25 cellular contexts compared by ENCODE assay signal in the genomic region with DNA sequence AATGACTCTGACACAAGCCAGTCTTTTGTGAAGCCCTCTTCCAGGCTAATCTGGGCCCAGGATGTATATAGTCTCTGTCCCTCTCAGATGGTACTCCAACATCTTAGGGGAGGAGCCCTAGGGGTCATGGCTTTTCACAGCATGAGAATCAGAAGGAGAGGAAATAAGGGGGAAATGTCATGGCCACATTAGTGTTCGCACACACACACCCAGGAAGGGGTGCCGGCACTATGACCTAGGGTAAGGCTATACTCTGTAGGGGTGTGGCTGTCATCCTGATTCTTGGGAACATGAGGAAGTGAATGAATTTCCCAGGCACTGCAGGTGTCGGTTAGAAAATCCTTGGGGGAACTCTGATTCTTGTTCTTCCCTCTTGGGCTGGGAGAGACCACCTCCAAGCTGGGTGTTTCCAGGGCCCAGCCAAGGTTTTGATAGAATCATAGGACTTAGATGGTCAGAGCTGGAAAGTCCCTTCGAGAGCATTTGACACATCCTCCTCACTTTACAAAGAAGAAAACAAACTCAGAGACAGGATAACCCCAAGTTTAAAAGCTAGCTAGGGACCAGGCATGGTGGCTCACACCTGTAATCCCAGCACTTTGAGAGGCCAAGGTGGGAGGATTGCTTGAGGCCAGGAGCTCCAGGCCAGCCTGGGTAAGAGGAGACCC. TPM values are rescaled to one million over a fixed set of nuclear protein-coding genes. Genes with fewer than 3 reads are reported as not detected.
A peak's percentile ranks its signal among the peaks of the same experiment; 100 is the strongest.
DNase-seq lines count a peak whose midpoint lies in the region; ATAC-seq and TF ChIP-seq lines count a peak whose summit lies in the region.
"Had no signal": no experiment of that assay in that cellular context is flagged by ENCODE, and none has a peak within 500 bp of the region (broad histone marks: within the 10 kb centered on the region; RNA-seq: fewer than 3 reads in every experiment).

No MANE protein-coding gene starts in this region.

- H3K9me3 ChIP-seq in KOPT-K1 (ENCODE audit: insufficient read depth, low read length, poor library complexity, severe bottlenecking) = no peaks in the 10 kb centered on the region
- H3K9me3 ChIP-seq in Peyer's patch = no peaks in the 10 kb centered on the region
- H3K9me3 ChIP-seq: ascending aorta, BE2C, esophagus squamous epithelium, MG63, suprapubic skin, vagina had no signal

- H3K36me3 Mint-ChIP-seq in activated T-helper 17 cell treated with anti-CD3 and anti-CD28 coated beads, Interleukin-2, amount 50 U/mL, for 72 hours (ENCODE audit: low read depth) = peaks cover 10% of the 10 kb centered on the region
- no peaks in the 10 kb centered on the region for H3K36me3 Mint-ChIP-seq in natural killer cell

- H3K27ac ChIP-seq in KOPT-K1 (ENCODE audit: low read depth, low read length, poor library complexity, severe bottlenecking) (peak overlapping the region; percentile 97), Peyer's patch (no peak overlapping the region)
- H3K27ac ChIP-seq: ascending aorta, esophagus squamous epithelium, PC-9, suprapubic skin, vagina had no signal

- peak; percentile 31 to 41 for ATAC-seq in activated CD4-positive, CD25-positive, alpha-beta regulatory T cell treated with anti-CD3 and anti-CD28 coated beads, Interleukin-2, amount 50 U/mL, for 24 hours
- ATAC-seq in activated T-helper 17 cell treated with anti-CD3 and anti-CD28 coated beads, Interleukin-2, amount 50 U/mL, for 72 hours (replicated peaks) = peak; percentile 73
- ATAC-seq in natural killer cell = peak; percentile 73 to 76 (median 74)
- ATAC-seq: left lobe of liver had no signal

- H3K4me1 ChIP-seq in Peyer's patch = no peaks in the 10 kb centered on the region
- H3K4me1 ChIP-seq: ascending aorta, BE2C, esophagus squamous epithelium, suprapubic skin, vagina had no signal

- H3K4me3 Mint-ChIP-seq in activated T-helper 17 cell treated with anti-CD3 and anti-CD28 coated beads, Interleukin-2, amount 50 U/mL, for 72 hours = peak overlapping the region; percentile 44
- H3K4me3 Mint-ChIP-seq in natural killer cell = peak overlapping the region; percentile 80

- no peaks in the 10 kb centered on the region; the same call in 1 of the 2 replicates for H3K36me3 ChIP-seq in KOPT-K1 (ENCODE audit: insufficient read depth, low read length)
- no peaks in the 10 kb centered on the region for H3K36me3 ChIP-seq in Peyer's patch
- H3K36me3 ChIP-seq: ascending aorta, BE2C, esophagus squamous epithelium, MG63, suprapubic skin, vagina had no signal

- DNase-seq in activated CD4-positive, CD25-positive, alpha-beta regulatory T cell treated with anti-CD3 and anti-CD28 coated beads, Interleukin-2, amount 50 U/mL, for 72 hours = no peak
- DNase-seq in natural killer cell (no peak), GM20000 (ENCODE audit: low spot score) (no peak), SW 1271 (lab: John Stamatoyannopoulos, UW) (no peak), Peyer's patch (no peak)
- DNase-seq: activated CD4-positive, alpha-beta T cell treated with anti-CD3 and anti-CD28 coated beads for 4 hours; BE2C; cerebellar nuclear complex; DMS 273 treated with DMSO at 0.1 percent for 48 hours; effector memory CD4-positive, alpha-beta T cell; esophagus squamous epithelium; GDM1; HCEC 1CT; MG63; midbrain; NCI-H187; NCI-H226; PC-9 had no signal

- TF ChIP-seq POLR2A in Peyer's patch (IDR thresholded peaks at IDR 0.05) = no peak

- no peaks in the 10 kb centered on the region for H3K9me3 Mint-ChIP-seq in activated T-helper 17 cell treated with anti-CD3 and anti-CD28 coated beads, Interleukin-2, amount 50 U/mL, for 72 hours
- H3K9me3 Mint-ChIP-seq in natural killer cell = no peaks in the 10 kb centered on the region

- TF ChIP-seq CTCF in natural killer cell (IDR thresholded peaks at IDR 0.05) (no peak), GM20000 (IDR thresholded peaks at IDR 0.05; ENCODE audit: extremely low read depth, missing control alignments) (no peak), Peyer's patch (IDR thresholded peaks at IDR 0.05) (no peak)

- peaks cover 20% of the 10 kb centered on the region for H3K4me1 Mint-ChIP-seq in activated T-helper 17 cell treated with anti-CD3 and anti-CD28 coated beads, Interleukin-2, amount 50 U/mL, for 72 hours
- H3K4me1 Mint-ChIP-seq in natural killer cell = peaks cover 55 to 62% of the 10 kb centered on the region in 2 donors

- H3K27me3 Mint-ChIP-seq in activated T-helper 17 cell treated with anti-CD3 and anti-CD28 coated beads, Interleukin-2, amount 50 U/mL, for 72 hours = no peaks in the 10 kb centered on the region
- H3K27me3 Mint-ChIP-seq in natural killer cell (ENCODE audit: low read depth in 2 of 2) = no peaks in the 10 kb centered on the region

- H3K27me3 ChIP-seq in Peyer's patch = no peaks in the 10 kb centered on the region
- H3K27me3 ChIP-seq: ascending aorta, BE2C, esophagus squamous epithelium, suprapubic skin, vagina had no signal

- H3K27ac Mint-ChIP-seq in activated T-helper 17 cell treated with anti-CD3 and anti-CD28 coated beads, Interleukin-2, amount 50 U/mL, for 72 hours = peak overlapping the region; percentile 79
- peak overlapping the region; percentile 82 to 85 for H3K27ac Mint-ChIP-seq in natural killer cell

- intact Hi-C loops in natural killer cell (cut with micrococcal nuclease) = no loop called here

- H3K4me3 ChIP-seq in Peyer's patch = no peak overlapping the region
- H3K4me3 ChIP-seq: ascending aorta, esophagus squamous epithelium, MG63, PC-9, suprapubic skin, vagina had no signal

RNA-seq across cellular contexts. Expression of a gene that starts 22.0 kb away (rescaled TPM):
- 10 to 100 TPM; 33.0 to 38.6 TPM for total RNA-seq in activated T-helper 17 cell treated with anti-CD3 and anti-CD28 coated beads, Interleukin-2, amount 50 U/mL, for 72 hours
- total RNA-seq in natural killer cell (10 to 100 TPM; 42.7 to 50.3 (median 46.0) TPM), Peyer's patch (10 to 100 TPM in 1 of 4 donors, 1 to 10 TPM in 3; 6.5 to 15.5 (median 9.1) TPM)
- total RNA-seq: ascending aorta had no signal
